26 cellular contexts compared by ENCODE assay signal in genomic region chr12:121740847-121741246, GRCh38. TPM values are rescaled to one million over a fixed set of nuclear protein-coding genes. Genes with fewer than 3 reads are reported as not detected.
DNase-seq lines count a peak whose midpoint lies in the region; ATAC-seq, FAIRE-seq and TF ChIP-seq lines count a peak whose summit lies in the region.
"Had no signal": no experiment of that assay in that cellular context is flagged by ENCODE, and none has a peak within 500 bp of the region (broad histone marks: within the 10 kb centered on the region; RNA-seq: fewer than 3 reads in every experiment).

No MANE protein-coding gene starts in this region.

- WGBS in GM12878 (ENCODE audit: insufficient coverage, insufficient replicate concordance, low lambda C conversion rate, missing lambda C conversion rate), result 100% methylated on average over 4 of the region's 4 CpGs

- TF ChIP-seq RAD21 in GM12878 (IDR thresholded peaks at IDR 0.05; ENCODE audit: insufficient read depth, low read depth, low read length), result no peak

- in situ Hi-C loops in G401 (cut with HindIII; ENCODE audit: low sequenced_read_pairs), result no loop called here
- in situ Hi-C loops in GM12878 (cut with MboI), result no loop called here

- H3K4me1 Mint-ChIP-seq in nephron, result peaks cover 6% of the 10 kb centered on the region
- H3K4me1 Mint-ChIP-seq: IgD-negative memory B cell, T-cell had no signal

- peaks cover 4% of the 10 kb centered on the region for H3K36me3 Mint-ChIP-seq in nephron (ENCODE audit: low read depth)
- H3K36me3 Mint-ChIP-seq: T-cell had no signal

- H3K9me3 ChIP-seq in GM12878 (replicated peaks; ENCODE audit: control insufficient read depth, insufficient read depth, low read length), result no peaks in the 10 kb centered on the region
- H3K9me3 ChIP-seq: BLaER1, Peyer's patch had no signal

- POLR2A ChIA-PET in GM12878 (lab: Charles Lee), result no interaction called here

- no peaks in the 10 kb centered on the region for H3K4me1 ChIP-seq in GM12878 (ENCODE audit: control insufficient read depth, insufficient read depth, low read length)
- H3K4me1 ChIP-seq: BLaER1, Peyer's patch had no signal

- H3K4me3 ChIP-seq in GM12878, result no peak overlapping the region
- H3K4me3 ChIP-seq: BLaER1, Peyer's patch had no signal

- TF ChIP-seq EP300 in GM12878 (IDR thresholded peaks at IDR 0.05; ENCODE audit: borderline replicate concordance in 1 of 2, control insufficient read depth in 1 of 2, low read depth in 2 of 2, low read length in 2 of 2), result no peak

- H3K36me3 ChIP-seq in GM12878 (ENCODE audit: control insufficient read depth in 2 of 2, insufficient read depth in 2 of 2, low read length in 1 of 2), result peaks cover 2 to 3% of the 10 kb centered on the region in 2 experiments; a peak in 2 of 4 replicates
- H3K36me3 ChIP-seq: Peyer's patch had no signal

- H3K79me2 ChIP-seq in GM12878 (ENCODE audit: control insufficient read depth, insufficient read depth, low read length), result no peaks in the 10 kb centered on the region

- H3K27me3 Mint-ChIP-seq in nephron (ENCODE audit: low read depth), result no peaks in the 10 kb centered on the region
- H3K27me3 Mint-ChIP-seq: CD4-positive, alpha-beta T cell; IgD-negative memory B cell; T-cell had no signal

- H3K27ac Mint-ChIP-seq in nephron, result peak overlapping the region in 2 of 3 experiments; percentile 7 to 13
- H3K27ac Mint-ChIP-seq: CD4-positive, alpha-beta T cell; IgD-negative memory B cell; T-cell had no signal

- no peaks in the 10 kb centered on the region for H4K20me1 ChIP-seq in GM12878 (ENCODE audit: control insufficient read depth, insufficient read depth)

- no peak overlapping the region for H2AFZ ChIP-seq in GM12878 (ENCODE audit: control insufficient read depth, low read depth, low read length)

- peak; percentile 25 for DNase-seq in G401 (ENCODE audit: low spot score)
- DNase-seq in NCI-H1694 treated with DMSO at 0.1 percent for 48 hours (lab: John Stamatoyannopoulos, UW), result peak; percentile 91
- DNase-seq in GM12878 (ENCODE audit: low read depth, low spot score), result no peak
- DNase-seq in T1000 (lab: John Stamatoyannopoulos, UW), result no peak
- no peak for DNase-seq in stimulated activated naive CD4-positive, alpha-beta T cell (lab: John Stamatoyannopoulos, UW)
- DNase-seq: CD4-positive, alpha-beta T cell; COR-L47; H9; Kasumi-1; NCI-H1417; NCI-H187 treated with DMSO at 0.1 percent for 48 hours; NCI-H2107; NCI-H2227 treated with DMSO at 0.1 percent for 48 hours; NCI-H510A treated with DMSO at 0.1 percent for 48 hours; NCI-H748 treated with DMSO at 0.1 percent for 48 hours; NK-92 treated with Interleukin-12 subunit alpha and Interleukin-12 subunit beta, amount 100 ng/mL, for 24 hours; Peyer's patch; T-cell had no signal

- no TSS peak for BruUV-seq in GM12878 (replicated peaks; lab: Mats Ljungman, UMichigan)

- RAD21 ChIA-PET in GM12878 (lab: Charles Lee; ENCODE audit: unreplicated experiment), result no interaction called here

- SMC1A ChIA-PET in GM12878 (lab: Charles Lee; ENCODE audit: uncharacterized antibody, unreplicated experiment), result no interaction called here

- H3K9ac ChIP-seq in GM12878 (ENCODE audit: control insufficient read depth, insufficient read depth, low read length), result no peak overlapping the region
- H3K9ac ChIP-seq: BLaER1 had no signal

- no peaks in the 10 kb centered on the region for H3K27me3 ChIP-seq in GM12878 (replicated peaks in 1 of 2; ENCODE audit: control insufficient read depth in 2 of 2, insufficient read depth in 2 of 2, low read length in 1 of 2)
- H3K27me3 ChIP-seq: BLaER1, Peyer's patch had no signal

- no peak overlapping the region for H3K27ac ChIP-seq in GM12878 (ENCODE audit: control insufficient read depth, insufficient read depth)
- H3K27ac ChIP-seq: BLaER1, Peyer's patch had no signal

- TF ChIP-seq CTCF in GM12878 (IDR thresholded peaks at IDR 0.05 in 2 of 3, conservative IDR thresholded peaks at IDR 0.05 in 1 of 3; ENCODE audit: control insufficient read depth in 2 of 3, extremely low read depth in 1 of 3, insufficient read depth in 1 of 3, low read depth in 3 of 3, low read length in 3 of 3) (no peak), nephron (IDR thresholded peaks at IDR 0.05; ENCODE audit: unreplicated experiment in 3 of 3) (no peak)

- no peak overlapping the region for H3K4me3 Mint-ChIP-seq in nephron
- H3K4me3 Mint-ChIP-seq: CD4-positive, alpha-beta T cell; H9; IgD-negative memory B cell; T-cell had no signal

- H3K9me3 Mint-ChIP-seq in nephron, result no peaks in the 10 kb centered on the region
- H3K9me3 Mint-ChIP-seq: CD4-positive, alpha-beta T cell; H9; IgD-negative memory B cell; T-cell had no signal

- CTCF ChIA-PET in GM12878 (lab: Yijun Ruan, JAX), result no interaction called here

- ATAC-seq in GM12878, result no peak
- ATAC-seq in HG02763 (IDR thresholded peaks at IDR 0.05; ENCODE audit: unreplicated experiment), result no peak
- ATAC-seq in GM19035 (IDR thresholded peaks at IDR 0.05; ENCODE audit: unreplicated experiment), result no peak
- ATAC-seq: T-cell had no signal

- no peak for FAIRE-seq in GM12878 (lab: Jason Lieb, UNC)
- FAIRE-seq: G401.6, GM18507, GM19239 had no signal

- TF ChIP-seq POLR2A in GM12878 (IDR thresholded peaks at IDR 0.05; ENCODE audit: low read depth, low read length), result no peak

- intact Hi-C loops in GM12878 (cut with micrococcal nuclease; ENCODE audit: unreplicated experiment), result no loop called here

- no peak overlapping the region for H3K4me2 ChIP-seq in GM12878 (ENCODE audit: control insufficient read depth, insufficient read depth)
- H3K4me2 ChIP-seq: BLaER1 had no signal

TF ChIP-seq in GM12878, 131 proteins besides CTCF, POLR2A, EP300 and RAD21 (continues in another document):
- TF ChIP-seq ATF7 (IDR thresholded peaks at IDR 0.05; ENCODE audit: low read depth), result no peak

RNA-seq across cellular contexts. Expression of gene TMEM120B, which starts 28.3 kb away (rescaled TPM):
- 22.6 and 27.9 TPM in 2 replicates for total RNA-seq in G401 (2014; rRNA removed; shearing (Covaris generic))
- total RNA-seq in GM12878 (2013; cell fraction: nucleolus; rRNA removed), result 27.9 and 29.7 TPM in 2 replicates
- total RNA-seq in GM12878 (2014; rRNA removed), result 5.8 and 6.1 TPM in 2 replicates
- 3.8 and 4.0 TPM in 2 replicates for total RNA-seq in GM12878 (2014; rRNA removed; fragmentation: Illumina TruSeq; extraction: Trizol)
- 9.3 and 10.4 TPM in 2 replicates for total RNA-seq in GM12878 (2021)
- polyA plus RNA-seq in GM12878 (2011; ENCODE audit: low read depth), result 3.4 TPM
- polyA plus RNA-seq in GM12878 (2011; rRNA removed), result 4.1 and 6.6 TPM in 2 replicates
- 4.9 and 9.7 TPM in 2 replicates for polyA plus RNA-seq in GM12878 (2011; cell fraction: cytosol; rRNA removed)
- 38.4 and 42.1 TPM in 2 replicates for polyA plus RNA-seq in GM12878 (2011; cell fraction: nucleus; rRNA removed)
- 6.3 and 6.8 TPM in 2 replicates for polyA plus RNA-seq in GM12878 (2012)
- polyA plus RNA-seq in GM12878 (2014; fragmentation: Illumina TruSeq; extraction: Trizol), result 3.8 and 4.2 TPM in 2 replicates
- 10 to 100 TPM; 11.3 to 26.2 TPM for polyA plus RNA-seq in GM12878 (2014; fragmentation: Nextera tagmentation; extraction: Ambion mirVana)
- 11.4 and 13.7 TPM in 2 replicates for polyA plus RNA-seq in GM12878 (2014; rRNA removed)
- polyA plus RNA-seq in GM12878 (2016; fragmentation: Nextera tagmentation; extraction: Ambion mirVana), result 10 to 100 TPM in 1 of 2 experiments, 1 to 10 TPM in 1; 8.3 to 10.1 TPM
- 9.6 and 10.8 TPM in 2 replicates for polyA minus RNA-seq in GM12878 (2011; rRNA and poly(A)+ RNA removed)
- polyA minus RNA-seq in GM12878 (2011; cell fraction: cytosol; rRNA and poly(A)+ RNA removed), result 3.2 and 4.3 TPM in 2 replicates
- 5.4 and 9.6 TPM in 2 replicates for polyA minus RNA-seq in GM12878 (2011; cell fraction: nucleus; rRNA and poly(A)+ RNA removed)

RNA-seq across cellular contexts. Expression of gene RHOF, which starts 52.6 kb away (rescaled TPM):
- total RNA-seq in G401 (2014; rRNA removed; shearing (Covaris generic)), result 35.3 and 46.6 TPM in 2 replicates
- total RNA-seq in GM12878 (2013; cell fraction: nucleolus; rRNA removed), result 111 and 129 TPM in 2 replicates
- total RNA-seq in GM12878 (2014; rRNA removed) (58.0 and 58.8 TPM in 2 replicates), GM12878 (2014; rRNA removed; fragmentation: Illumina TruSeq; extraction: Trizol) (32.8 and 32.9 TPM in 2 replicates), GM12878 (2021) (72.8 and 78.7 TPM in 2 replicates)
- polyA plus RNA-seq in GM12878 (2011; ENCODE audit: low read depth), result 11.6 TPM
- polyA plus RNA-seq in GM12878 (2011; rRNA removed) (25.4 and 40.8 TPM in 2 replicates), GM12878 (2014; fragmentation: Illumina TruSeq; extraction: Trizol) (28.5 and 36.5 TPM in 2 replicates), GM12878 (2014; fragmentation: Nextera tagmentation; extraction: Ambion mirVana) (1 to 10 TPM; 6.1 to 6.4 TPM), GM12878 (2014; rRNA removed) (66.1 and 75.8 TPM in 2 replicates), GM12878 (2016; fragmentation: Nextera tagmentation; extraction: Ambion mirVana) (10 to 100 TPM; 38.9 to 40.5 TPM)
- 71.0 and 80.5 TPM in 2 replicates for polyA plus RNA-seq in GM12878 (2011; cell fraction: cytosol; rRNA removed)
- 76.9 and 97.7 TPM in 2 replicates for polyA plus RNA-seq in GM12878 (2011; cell fraction: nucleus; rRNA removed)
- polyA plus RNA-seq in GM12878 (2012), result 38.5 and 51.6 TPM in 2 replicates
- 45.1 and 66.7 TPM in 2 replicates for polyA minus RNA-seq in GM12878 (2011; rRNA and poly(A)+ RNA removed)
- 58.2 and 58.8 TPM in 2 replicates for polyA minus RNA-seq in GM12878 (2011; cell fraction: cytosol; rRNA and poly(A)+ RNA removed)
- 35.3 and 53.2 TPM in 2 replicates for polyA minus RNA-seq in GM12878 (2011; cell fraction: nucleus; rRNA and poly(A)+ RNA removed)

Comparison
In these comparisons a context has a peak if more than half of its experiments do, and no peak if none do; other contexts are left out.
1. DNase-seq: peak in G401 (single experiment) and NCI-H1694 treated with DMSO at 0.1 percent for 48 hours (single experiment); none in GM12878 (single experiment), T1000 (single experiment) and stimulated activated naive CD4-positive, alpha-beta T cell (0 of 6).